In the genomic region with DNA sequence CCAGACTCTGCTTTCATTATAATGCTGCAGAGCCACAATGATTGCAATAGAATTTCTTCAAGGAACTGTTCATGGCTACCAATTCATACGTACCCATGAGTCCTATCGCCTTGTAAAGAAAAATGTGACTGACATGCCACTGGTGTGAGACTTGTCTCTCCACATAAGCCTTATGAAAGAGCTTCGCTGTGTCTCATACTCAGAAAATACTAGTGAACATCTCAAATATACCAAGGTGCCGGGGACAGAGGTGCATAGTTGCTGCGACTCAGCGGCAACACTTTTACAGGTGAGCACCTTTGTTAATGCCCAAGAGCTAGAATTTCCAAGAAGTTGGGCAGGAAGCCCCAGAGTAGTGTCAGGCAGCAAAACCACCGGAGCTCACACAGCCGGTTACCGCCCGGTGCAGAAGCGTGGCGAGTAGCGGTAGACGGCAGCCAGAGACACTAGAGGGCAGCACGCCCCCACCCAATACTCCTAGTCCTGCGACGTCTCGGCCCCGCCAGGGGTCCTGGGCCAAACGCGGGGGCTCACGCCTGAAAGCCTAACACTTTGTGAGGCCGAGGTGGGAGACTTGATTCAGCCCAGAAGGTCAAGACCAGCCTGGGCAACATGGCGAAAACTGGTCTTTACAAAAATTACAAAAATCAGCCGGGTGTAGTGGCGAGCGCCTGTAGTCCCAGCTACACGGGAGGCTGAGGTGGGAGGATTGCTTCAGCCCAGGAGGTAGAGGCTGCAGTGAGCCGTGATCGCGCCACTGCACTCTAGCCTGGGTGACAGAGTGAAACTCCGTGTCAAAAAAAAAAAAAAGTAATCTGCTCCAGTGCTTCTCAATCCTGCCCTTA, we compare ENCODE assay signal across 8 cellular contexts. TPM values are rescaled to one million over a fixed set of nuclear protein-coding genes. Genes with fewer than 3 reads are reported as not detected.
DNase-seq lines count a peak whose midpoint lies in the region; ATAC-seq, FAIRE-seq and TF ChIP-seq lines count a peak whose summit lies in the region.
"Not testable (repeated sequence)": the region's sequence is repeated elsewhere in the genome, so short reads cannot be mapped to it uniquely, and the experiment has no call there.

No MANE protein-coding gene starts in this region.

- not testable (repeated sequence) for H3K79me2 ChIP-seq in K562 (ENCODE audit: control insufficient read depth, insufficient read depth, low read length)

- in situ Hi-C loops in K562 (cut with MboI), result not testable (repeated sequence)

- TF ChIP-seq RAD21 in K562 (CRISPR knock-in tag; conservative IDR thresholded peaks at IDR 0.05 in 1 of 2, IDR thresholded peaks at IDR 0.05 in 1 of 2), result peak; percentile 38 to 76

- H3K4me3 ChIP-seq in Caco-2 (ENCODE audit: low read depth, low read length); K562; heart right ventricle: not testable (repeated sequence)

- H3K4me1 ChIP-seq in Caco-2; K562 (replicated peaks in 1 of 2; ENCODE audit: control insufficient read depth in 2 of 2, insufficient read depth in 2 of 2, low read length in 2 of 2); heart right ventricle: not testable (repeated sequence)

- H3K27me3 Mint-ChIP-seq in Caco-2 (ENCODE audit: insufficient read depth, unreplicated experiment), result not testable (repeated sequence)
- peaks cover 35% of the 10 kb centered on the region for H3K27me3 Mint-ChIP-seq in nephron progenitor cell (ENCODE audit: low read depth, poor library complexity)

- not testable (repeated sequence) for H4K20me1 ChIP-seq in K562 (replicated peaks; ENCODE audit: control insufficient read depth, insufficient read depth, low read length)

- not testable (repeated sequence) for H3K9me3 ChIP-seq in Caco-2; K562 (replicated peaks; ENCODE audit: control insufficient read depth, insufficient read depth, low read depth, low read length); heart right ventricle

- FAIRE-seq in K562 (lab: Jason Lieb, UNC), result peak; percentile 74

- H3K27ac ChIP-seq in K562 (ENCODE audit: extremely low read depth, low read depth, low read length); heart right ventricle: not testable (repeated sequence)

- TF ChIP-seq CTCF in Caco-2 (IDR thresholded peaks at IDR 0.05; ENCODE audit: insufficient read depth in 1 of 2, low read depth in 1 of 2, low read length in 1 of 2, severe bottlenecking in 1 of 2, unreplicated experiment in 1 of 2) (peak; percentile 78), K562 (IDR thresholded peaks at IDR 0.05 in 2 of 3, conservative IDR thresholded peaks at IDR 0.05 in 1 of 3; ENCODE audit: insufficient read depth in 2 of 3, low read depth in 1 of 3, low read length in 3 of 3) (peak; percentile 69 to 84 (median 70)), heart right ventricle (IDR thresholded peaks at IDR 0.05) (peak; percentile 31 to 75 (median 64)), nephron progenitor cell (IDR thresholded peaks at IDR 0.05) (peak; percentile 81)

- not testable (repeated sequence) for H3K36me3 Mint-ChIP-seq in Caco-2 (ENCODE audit: insufficient read depth, unreplicated experiment); nephron progenitor cell (ENCODE audit: low read depth); stimulated activated effector memory CD8-positive, alpha-beta T cell treated with anti-CD3 and anti-CD28 coated beads, Interleukin-12 subunit alpha, Interleukin-12 subunit beta, amount 100 ng/mL, for 72 hours

- POLR2A ChIA-PET in Caco-2 (lab: Charles Lee), result not testable (repeated sequence)
- POLR2A ChIA-PET in K562 (lab: Yijun Ruan, JAX), result interaction anchor here (0.6 kb wide), 2 partner anchors 39 to 1189 kb away, joined by 3 to 4 read pairs; no protein-coding TSS in a partner anchor

- not testable (repeated sequence) for TF ChIP-seq EP300 in K562 (IDR thresholded peaks at IDR 0.05; ENCODE audit: low read length)

- not testable (repeated sequence) for H3K4me3 Mint-ChIP-seq in Caco-2 (ENCODE audit: unreplicated experiment); nephron progenitor cell; stimulated activated effector memory CD8-positive, alpha-beta T cell treated with anti-CD3 and anti-CD28 coated beads, Interleukin-12 subunit alpha, Interleukin-12 subunit beta, amount 100 ng/mL, for 72 hours

- intact Hi-C loops in Caco-2 (cut with micrococcal nuclease; ENCODE audit: unreplicated experiment) (loop anchor here (1.0 kb wide), 1 partner anchor 109 kb away; no protein-coding TSS in a partner anchor), K562 (cut with micrococcal nuclease) (loop anchor here (5.0 kb wide), 1 partner anchor 107 kb away; no protein-coding TSS in a partner anchor), heart right ventricle (cut with DNase I) (loop anchor here in 1 of 10 donors (10.0 kb wide), 1 partner anchor 56 kb away; no protein-coding TSS in a partner anchor)

- not testable (repeated sequence) for BruUV-seq in Caco-2 (replicated peaks; lab: Mats Ljungman, UMichigan); K562 (replicated peaks; lab: Mats Ljungman, UMichigan)

- not testable (repeated sequence) for H3K4me2 ChIP-seq in K562 (ENCODE audit: insufficient read depth, low read length)

- DNase-seq in Caco-2 (peak; percentile 52 to 70), HPDE6-E6E7 (ENCODE audit: extremely low spot score) (peak; percentile 39), NOMO-1 (lab: John Stamatoyannopoulos, UW; ENCODE audit: unreplicated experiment in 2 of 2) (peak; percentile 45 to 51), K562 (ENCODE audit: extremely low read depth in 1 of 4, low spot score in 3 of 4) (peak; percentile 35 to 60 (median 46)), heart right ventricle (peak; percentile 26 to 50), nephron progenitor cell (peak; percentile 80)
- peak; percentile 5 to 13 for DNase-seq in activated CD4-positive, alpha-beta T cell treated with anti-CD3 and anti-CD28 coated beads for 4 hours
- peak; percentile 4 to 66 for DNase-seq in stimulated activated effector memory CD8-positive, alpha-beta T cell treated with anti-CD3 and anti-CD28 coated beads, Interleukin-12 subunit alpha, Interleukin-12 subunit beta, amount 100 ng/mL, for 72 hours (ENCODE audit: low spot score in 2 of 2)

- H3K27ac Mint-ChIP-seq in Caco-2 (ENCODE audit: unreplicated experiment); nephron progenitor cell; stimulated activated effector memory CD8-positive, alpha-beta T cell treated with anti-CD3 and anti-CD28 coated beads, Interleukin-12 subunit alpha, Interleukin-12 subunit beta, amount 100 ng/mL, for 72 hours: not testable (repeated sequence)

- not testable (repeated sequence) for TF ChIP-seq POLR2A in K562 (conservative IDR thresholded peaks at IDR 0.05)

- not testable (repeated sequence) for H3K36me3 ChIP-seq in Caco-2 (ENCODE audit: control insufficient read depth, insufficient read depth, low read length); K562 (ENCODE audit: control insufficient read depth, insufficient read depth, low read length); heart right ventricle

- WGBS in K562 (ENCODE audit: insufficient coverage, low coverage, missing lambda C conversion rate), result 13% methylated on average over 25 of the region's 32 CpGs
- WGBS in heart right ventricle, 2 donors, result 30 to 32% methylated on average over 32 of the region's 32 CpGs

- peak; percentile 98 for ATAC-seq in K562
- peak; percentile 77 to 97 (median 88) for ATAC-seq in heart right ventricle
- peak; percentile 83 for ATAC-seq in stimulated activated effector memory CD8-positive, alpha-beta T cell treated with anti-CD3 and anti-CD28 coated beads, Interleukin-12 subunit alpha, Interleukin-12 subunit beta, amount 100 ng/mL, for 72 hours

- H3K4me1 Mint-ChIP-seq in Caco-2 (ENCODE audit: low read depth, unreplicated experiment); nephron progenitor cell; stimulated activated effector memory CD8-positive, alpha-beta T cell treated with anti-CD3 and anti-CD28 coated beads, Interleukin-12 subunit alpha, Interleukin-12 subunit beta, amount 100 ng/mL, for 72 hours: not testable (repeated sequence)

- H2AFZ ChIP-seq in K562 (ENCODE audit: low read depth, low read length), result not testable (repeated sequence)

- H3K9me1 ChIP-seq in K562 (ENCODE audit: control insufficient read depth, insufficient read depth, low read length), result not testable (repeated sequence)

- not testable (repeated sequence) for H3K9ac ChIP-seq in K562 (ENCODE audit: insufficient read depth in 1 of 2, low read depth in 2 of 2, low read length in 2 of 2)

- not testable (repeated sequence) for H3K27me3 ChIP-seq in Caco-2 (replicated peaks; ENCODE audit: control insufficient read depth, insufficient read depth, low read length); heart right ventricle
- H3K27me3 ChIP-seq in K562 (ENCODE audit: control insufficient read depth in 2 of 2, insufficient read depth in 2 of 2, low read length in 2 of 2), result peaks cover 0 to 19% of the 10 kb centered on the region in 2 experiments; a peak in 1 of 5 replicates

- H3K9me3 Mint-ChIP-seq in Caco-2 (ENCODE audit: unreplicated experiment); stimulated activated effector memory CD8-positive, alpha-beta T cell treated with anti-CD3 and anti-CD28 coated beads, Interleukin-12 subunit alpha, Interleukin-12 subunit beta, amount 100 ng/mL, for 72 hours: not testable (repeated sequence)
- peaks cover 20% of the 10 kb centered on the region for H3K9me3 Mint-ChIP-seq in nephron progenitor cell

- CTCF ChIA-PET in Caco-2 (lab: Charles Lee), result interaction anchor here (0.6 to 2.0 kb wide), 7 partner anchors 109 to 517 kb away, joined by 3 to 12 read pairs (median 6); no protein-coding TSS in a partner anchor
- CTCF ChIA-PET in K562 (lab: Yijun Ruan, JAX; ENCODE audit: low intra/inter-chr PET ratio), result interaction anchor here (0.6 kb wide), 1 partner anchor 140 kb away, joined by 3 read pairs; no protein-coding TSS in a partner anchor

RNA-seq across cellular contexts. Expression of gene CCL21, which starts 50.5 kb away (rescaled TPM):
- total RNA-seq in Caco-2 (2022) (not detected in 2 replicates), K562 (2014; rRNA removed) (not detected in 2 replicates), K562 (2014; rRNA removed; fragmentation: Illumina TruSeq; extraction: Trizol) (not detected in 2 replicates), K562 (2015; rRNA removed; fragmentation: Illumina TruSeq; extraction: Trizol) (not detected in 2 replicates), K562 (2021) (0.34 TPM in 1 of 2 replicates, not detected in the other), heart right ventricle (10 to 100 TPM in 7 of 10 donors, 1 to 10 TPM in 3; 1.3 to 31.1 (median 14.7) TPM)
- not detected in 2 replicates for total RNA-seq in K562 (2011; cell fraction: chromatin; rRNA removed; ENCODE audit: low replicate concordance)
- not detected in 2 replicates for total RNA-seq in K562 (2011; cell fraction: nucleolus; rRNA removed)
- total RNA-seq in K562 (2011; cell fraction: nucleoplasm; rRNA removed), result not detected in 2 replicates
- polyA plus RNA-seq in K562 (2011; rRNA removed) (not detected in 2 replicates), K562 (2014; fragmentation: Illumina TruSeq; extraction: Trizol) (not detected in 2 replicates), K562 (2014; fragmentation: Nextera tagmentation; extraction: Ambion mirVana) (not detected), K562 (2014; rRNA removed) (not detected in 2 replicates), heart right ventricle (10 to 100 TPM; 21.7 to 44.5 TPM)
- polyA plus RNA-seq in K562 (2011; cell fraction: cytosol; rRNA removed), result not detected in 2 replicates
- not detected in 2 replicates for polyA plus RNA-seq in K562 (2011; cell fraction: nucleus; rRNA removed)
- not detected in 2 replicates for polyA plus RNA-seq in K562 (2012)
- not detected in 2 replicates for polyA minus RNA-seq in K562 (2011; rRNA and poly(A)+ RNA removed)
- polyA minus RNA-seq in K562 (2011; cell fraction: cytosol; rRNA and poly(A)+ RNA removed), result not detected in 2 replicates
- not detected in 2 replicates for polyA minus RNA-seq in K562 (2011; cell fraction: nucleus; rRNA and poly(A)+ RNA removed)

Comparison
In these comparisons a context has a peak if more than half of its experiments do, and no peak if none do; other contexts are left out.
1. DNase-seq: peak in every context shown above with its lines; median percentile 80 in nephron progenitor cell; 61 in Caco-2; 48 in NOMO-1; 46 in K562; 39 in HPDE6-E6E7; 38 in heart right ventricle; 35 in stimulated activated effector memory CD8-positive, alpha-beta T cell treated with anti-CD3 and anti-CD28 coated beads, Interleukin-12 subunit alpha, Interleukin-12 subunit beta, amount 100 ng/mL, for 72 hours; 9 in activated CD4-positive, alpha-beta T cell treated with anti-CD3 and anti-CD28 coated beads for 4 hours.